In genomic region chr3:52136513-52136912, GRCh38 we compare ENCODE assay signal across 2 cellular contexts.
A peak's percentile ranks its signal among the peaks of the same experiment; 100 is the strongest.
TF ChIP-seq lines count a peak whose summit lies in the region.

No MANE protein-coding gene starts in this region.

TF ChIP-seq in liver, 16 proteins besides CTCF, POLR2A, EP300 and RAD21 (continued from another document):
- TF ChIP-seq FOXA1 (IDR thresholded peaks at IDR 0.05) (peak; percentile 72), HNF4A (conservative IDR thresholded peaks at IDR 0.05) (peak in 1 of 2 donors; percentile 25), REST (IDR thresholded peaks at IDR 0.05) (no peak), FOXA2 (IDR thresholded peaks at IDR 0.05) (peak; percentile 86), HNF4G (IDR thresholded peaks at IDR 0.05) (no peak), SP1 (IDR thresholded peaks at IDR 0.05) (peak; percentile 24), YY1 (IDR thresholded peaks at IDR 0.05) (no peak), EGR1 (IDR thresholded peaks at IDR 0.05; ENCODE audit: low read depth in 2 of 2) (no peak), NR2F2 (IDR thresholded peaks at IDR 0.05) (no peak), RXRA (IDR thresholded peaks at IDR 0.05) (peak in 1 of 2 donors; percentile 45), GABPA (IDR thresholded peaks at IDR 0.05 in 1 of 2, conservative IDR thresholded peaks at IDR 0.05 in 1 of 2) (no peak), MAX (IDR thresholded peaks at IDR 0.05) (no peak), JUND (IDR thresholded peaks at IDR 0.05) (no peak), ATF3 (IDR thresholded peaks at IDR 0.05) (no peak)
- TF ChIP-seq, protein P1, sequence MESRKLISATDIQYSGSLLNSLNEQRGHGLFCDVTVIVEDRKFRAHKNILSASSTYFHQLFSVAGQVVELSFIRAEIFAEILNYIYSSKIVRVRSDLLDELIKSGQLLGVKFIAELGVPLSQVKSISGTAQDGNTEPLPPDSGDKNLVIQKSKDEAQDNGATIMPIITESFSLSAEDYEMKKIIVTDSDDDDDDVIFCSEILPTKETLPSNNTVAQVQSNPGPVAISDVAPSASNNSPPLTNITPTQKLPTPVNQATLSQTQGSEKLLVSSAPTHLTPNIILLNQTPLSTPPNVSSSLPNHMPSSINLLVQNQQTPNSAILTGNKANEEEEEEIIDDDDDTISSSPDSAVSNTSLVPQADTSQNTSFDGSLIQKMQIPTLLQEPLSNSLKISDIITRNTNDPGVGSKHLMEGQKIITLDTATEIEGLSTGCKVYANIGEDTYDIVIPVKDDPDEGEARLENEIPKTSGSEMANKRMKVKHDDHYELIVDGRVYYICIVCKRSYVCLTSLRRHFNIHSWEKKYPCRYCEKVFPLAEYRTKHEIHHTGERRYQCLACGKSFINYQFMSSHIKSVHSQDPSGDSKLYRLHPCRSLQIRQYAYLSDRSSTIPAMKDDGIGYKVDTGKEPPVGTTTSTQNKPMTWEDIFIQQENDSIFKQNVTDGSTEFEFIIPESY (IDR thresholded peaks at IDR 0.05): no peak

TF ChIP-seq in HepG2, 621 proteins besides CTCF, POLR2A, EP300 and RAD21:
- TF ChIP-seq ZNF44 (CRISPR knock-in tag; IDR thresholded peaks at IDR 0.05) (no peak), ZFY (CRISPR knock-in tag; IDR thresholded peaks at IDR 0.05) (no peak), ZMAT5 (CRISPR knock-in tag; IDR thresholded peaks at IDR 0.05; ENCODE audit: borderline replicate concordance, low read depth) (no peak), TEAD3 (CRISPR knock-in tag; optimal IDR thresholded peaks at IDR 0.05; ENCODE audit: borderline replicate concordance) (no peak), DNMT3B (CRISPR knock-in tag; conservative IDR thresholded peaks at IDR 0.05) (no peak), ZHX2 (IDR thresholded peaks at IDR 0.05; ENCODE audit: low read depth) (no peak), ZHX2 (CRISPR knock-in tag; IDR thresholded peaks at IDR 0.05; ENCODE audit: borderline replicate concordance) (no peak), SRF (IDR thresholded peaks at IDR 0.05; ENCODE audit: low read depth, low read length) (no peak)
TF ChIP-seq in HepG2: peak in this region for 0.
